13 cellular contexts compared by ENCODE assay signal in the genomic region with DNA sequence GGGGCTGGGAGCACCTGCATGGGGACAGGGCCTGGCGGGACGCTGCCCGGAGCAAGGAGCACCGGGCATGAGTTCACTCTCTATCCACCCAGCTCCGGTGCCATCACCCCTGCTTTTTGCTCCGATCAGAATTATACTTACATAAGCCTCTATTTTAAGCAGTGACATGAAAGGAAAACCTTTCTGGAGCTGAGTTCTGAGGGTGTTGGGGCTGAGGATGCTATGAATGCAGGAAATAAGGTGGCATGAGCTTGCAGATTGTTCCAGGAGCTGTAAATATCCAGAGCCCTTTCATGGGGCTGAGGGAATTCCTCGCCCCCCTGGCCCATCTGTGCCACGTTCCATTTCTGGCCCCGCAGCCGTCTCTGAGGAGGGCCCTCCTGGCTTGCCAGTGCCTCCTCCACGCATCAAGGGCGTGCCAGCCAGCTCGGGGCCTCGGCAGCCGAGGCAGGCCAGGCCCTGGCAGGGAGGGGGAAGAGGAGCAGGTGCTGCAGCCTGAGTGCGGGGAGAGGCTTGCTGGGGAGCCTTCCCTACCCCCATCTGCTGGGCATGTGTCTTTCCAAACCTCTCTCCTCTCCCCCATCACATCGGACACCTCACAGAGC.
A peak's percentile ranks its signal among the peaks of the same experiment; 100 is the strongest.
DNase-seq lines count a peak whose midpoint lies in the region; ATAC-seq, FAIRE-seq and TF ChIP-seq lines count a peak whose summit lies in the region.
"Had no signal": no experiment of that assay in that cellular context is flagged by ENCODE, and none has a peak within 500 bp of the region (broad histone marks: within the 10 kb centered on the region; RNA-seq: fewer than 3 reads in every experiment).

No MANE protein-coding gene starts in this region.

- in situ Hi-C loops in HepG2 (cut with HindIII; ENCODE audit: extremely low pct_ligation_motif_present, low pct_unique_long_range_greater_than_20kb) = no loop called here

- H3K79me2 ChIP-seq in HepG2 (ENCODE audit: insufficient read depth, low read length) = no peaks in the 10 kb centered on the region

- DNase-seq in HepG2 (ENCODE audit: low spot score) = no peak
- DNase-seq in right lobe of liver = no peak
- DNase-seq in ovary = no peak
- DNase-seq in HTR-8/SVneo (ENCODE audit: insufficient read length, low spot score) = no peak
- DNase-seq in GM10248 (ENCODE audit: extremely low spot score) = no peak
- DNase-seq: activated T-cell treated with anti-CD3 and anti-CD28 coated beads for 4 hours, GDM1, GOT3, OCI-M1 had no signal

- FAIRE-seq in HepG2 (lab: Jason Lieb, UNC) = no peak
- FAIRE-seq in HTR-8/SVneo (lab: Jason Lieb, UNC) = no peak
- FAIRE-seq: TTC549 had no signal

- TF ChIP-seq EP300 in HepG2 (IDR thresholded peaks at IDR 0.05; ENCODE audit: low read depth in 2 of 2, low read length in 2 of 2) (no peak), HepG2 (CRISPR knock-in tag; IDR thresholded peaks at IDR 0.05; ENCODE audit: borderline replicate concordance) (no peak), gastroesophageal sphincter (IDR thresholded peaks at IDR 0.05) (no peak), ovary (IDR thresholded peaks at IDR 0.05) (no peak)

- ATAC-seq in HepG2 (no peak), right lobe of liver (no peak), gastroesophageal sphincter (no peak), HG02588 (IDR thresholded peaks at IDR 0.05; ENCODE audit: unreplicated experiment) (no peak), HG02852 (IDR thresholded peaks at IDR 0.05; ENCODE audit: unreplicated experiment) (no peak)

- intact Hi-C loops in HepG2 (cut with micrococcal nuclease; ENCODE audit: unreplicated experiment) = no loop called here
- intact Hi-C loops in right lobe of liver (cut with DNase I) = no loop called here
- intact Hi-C loops in ovary (cut with DNase I) = loop anchor here in 1 of 4 donors (10.0 kb wide), 1 partner anchor 47 kb away; no protein-coding TSS in a partner anchor

- H2AFZ ChIP-seq in HepG2 (ENCODE audit: low read length) = no peak overlapping the region

- H3K4me1 ChIP-seq in HepG2 (ENCODE audit: insufficient read depth, low read length) (peaks cover 33% of the 10 kb centered on the region), right lobe of liver (no peaks in the 10 kb centered on the region), gastroesophageal sphincter (peaks cover 12 to 100% (median 60%) of the 10 kb centered on the region in 3 donors), ovary (ENCODE audit: insufficient read depth) (peaks cover 37% of the 10 kb centered on the region)

- H3K9me3 ChIP-seq in HepG2 (ENCODE audit: low read length) = no peaks in the 10 kb centered on the region
- H3K9me3 ChIP-seq in right lobe of liver = no peaks in the 10 kb centered on the region
- no peaks in the 10 kb centered on the region for H3K9me3 ChIP-seq in gastroesophageal sphincter
- H3K9me3 ChIP-seq in ovary = no peaks in the 10 kb centered on the region

- CTCF ChIA-PET in HepG2 (lab: Yijun Ruan, JAX; ENCODE audit: low intra/inter-chr PET ratio, low total read pairs) (no interaction called here), GM10248 (lab: Yijun Ruan, JAX) (interaction anchor here (0.7 to 2.8 kb wide), 2 partner anchors 11 to 316 kb away, joined by 3 to 9 read pairs; no protein-coding TSS in a partner anchor)

- TF ChIP-seq POLR2A in HepG2 (IDR thresholded peaks at IDR 0.05; ENCODE audit: insufficient read depth in 1 of 2, low read depth in 2 of 2, low read length in 2 of 2) = no peak
- TF ChIP-seq POLR2A in right lobe of liver (IDR thresholded peaks at IDR 0.05) = no peak
- no peak for TF ChIP-seq POLR2A in gastroesophageal sphincter (IDR thresholded peaks at IDR 0.05)
- TF ChIP-seq POLR2A in ovary (IDR thresholded peaks at IDR 0.05) = no peak

- no TSS peak for BruUV-seq in HepG2 (replicated peaks; lab: Mats Ljungman, UMichigan)

- peaks cover 11 to 24% of the 10 kb centered on the region in 2 experiments for H3K36me3 ChIP-seq in HepG2 (replicated peaks in 1 of 2; ENCODE audit: control insufficient read depth in 1 of 2, insufficient read depth in 2 of 2, low read length in 2 of 2)
- peaks cover 0 to 7% (median 0%) of the 10 kb centered on the region in 4 donors for H3K36me3 ChIP-seq in right lobe of liver
- H3K36me3 ChIP-seq in gastroesophageal sphincter = peaks cover 0 to 33% of the 10 kb centered on the region in 2 donors
- no peaks in the 10 kb centered on the region for H3K36me3 ChIP-seq in ovary

- no peak overlapping the region for H3K4me3 ChIP-seq in HepG2 (replicated peaks in 1 of 3; ENCODE audit: insufficient read depth in 1 of 3, low read depth in 2 of 3, low read length in 3 of 3)
- no peak overlapping the region for H3K4me3 ChIP-seq in right lobe of liver
- H3K4me3 ChIP-seq in gastroesophageal sphincter = no peak overlapping the region
- no peak overlapping the region for H3K4me3 ChIP-seq in ovary

- WGBS in HepG2 (ENCODE audit: low lambda C conversion rate) = 96% methylated on average over 17 of the region's 17 CpGs
- WGBS in right lobe of liver (ENCODE audit: insufficient coverage, low coverage, low lambda C conversion rate, missing lambda C conversion rate) = 84% methylated on average over 9 of the region's 17 CpGs
- WGBS in gastroesophageal sphincter (ENCODE audit: low coverage in 1 of 2), 2 donors = 3 to 26% methylated on average over 6 of the region's 17 CpGs
- WGBS in ovary, 3 donors = 68 to 81% (median 74%) methylated on average over 17 of the region's 17 CpGs

- TF ChIP-seq RAD21 in HepG2 (CRISPR knock-in tag; IDR thresholded peaks at IDR 0.05) = no peak

- H4K20me1 ChIP-seq in HepG2 (ENCODE audit: insufficient read depth, low read length) = no peaks in the 10 kb centered on the region

- H3K27ac ChIP-seq in HepG2 (ENCODE audit: extremely low read length, insufficient read depth, low read length) = peak overlapping the region; percentile 62
- no peak overlapping the region for H3K27ac ChIP-seq in right lobe of liver
- peak overlapping the region; percentile 83 to 97 (median 94) for H3K27ac ChIP-seq in gastroesophageal sphincter
- H3K27ac ChIP-seq in ovary = peak overlapping the region; percentile 1 to 28

- H3K4me2 ChIP-seq in HepG2 (ENCODE audit: low read depth, low read length) = no peak overlapping the region

- no peak overlapping the region for H3K9ac ChIP-seq in HepG2 (ENCODE audit: insufficient read depth, low read depth, low read length)

- no peak for TF ChIP-seq CTCF in HepG2 (CRISPR knock-in tag; IDR thresholded peaks at IDR 0.05)
- no peak for TF ChIP-seq CTCF in right lobe of liver (IDR thresholded peaks at IDR 0.05)
- no peak for TF ChIP-seq CTCF in gastroesophageal sphincter (IDR thresholded peaks at IDR 0.05)
- TF ChIP-seq CTCF in ovary (IDR thresholded peaks at IDR 0.05) = no peak
- TF ChIP-seq CTCF in GM10248 (IDR thresholded peaks at IDR 0.05; ENCODE audit: control extremely low read depth, extremely low read depth, low read depth, missing control alignments) = no peak

- H3K27me3 ChIP-seq in HepG2 (ENCODE audit: control insufficient read depth in 1 of 2, insufficient read depth in 2 of 2, low read length in 2 of 2) (no peaks in the 10 kb centered on the region), right lobe of liver (no peaks in the 10 kb centered on the region), gastroesophageal sphincter (no peaks in the 10 kb centered on the region), ovary (no peaks in the 10 kb centered on the region)

- POLR2A ChIA-PET in HepG2 (lab: Yijun Ruan, JAX) = no interaction called here
- POLR2A ChIA-PET in GM10248 (lab: Yijun Ruan, JAX) = no interaction called here

TF ChIP-seq in HepG2, 621 proteins besides CTCF, POLR2A, EP300 and RAD21:
- TF ChIP-seq IRX3 (CRISPR knock-in tag; IDR thresholded peaks at IDR 0.05; ENCODE audit: borderline replicate concordance, low read depth) (no peak), MLLT10 (CRISPR knock-in tag; IDR thresholded peaks at IDR 0.05) (no peak), CBFB (CRISPR knock-in tag; IDR thresholded peaks at IDR 0.05) (no peak), SIX1 (CRISPR knock-in tag; IDR thresholded peaks at IDR 0.05; ENCODE audit: borderline replicate concordance) (no peak), PTBP1 (IDR thresholded peaks at IDR 0.05; ENCODE audit: low read depth, low read length, poor library complexity, severe bottlenecking) (no peak)
- TF ChIP-seq, protein P1, sequence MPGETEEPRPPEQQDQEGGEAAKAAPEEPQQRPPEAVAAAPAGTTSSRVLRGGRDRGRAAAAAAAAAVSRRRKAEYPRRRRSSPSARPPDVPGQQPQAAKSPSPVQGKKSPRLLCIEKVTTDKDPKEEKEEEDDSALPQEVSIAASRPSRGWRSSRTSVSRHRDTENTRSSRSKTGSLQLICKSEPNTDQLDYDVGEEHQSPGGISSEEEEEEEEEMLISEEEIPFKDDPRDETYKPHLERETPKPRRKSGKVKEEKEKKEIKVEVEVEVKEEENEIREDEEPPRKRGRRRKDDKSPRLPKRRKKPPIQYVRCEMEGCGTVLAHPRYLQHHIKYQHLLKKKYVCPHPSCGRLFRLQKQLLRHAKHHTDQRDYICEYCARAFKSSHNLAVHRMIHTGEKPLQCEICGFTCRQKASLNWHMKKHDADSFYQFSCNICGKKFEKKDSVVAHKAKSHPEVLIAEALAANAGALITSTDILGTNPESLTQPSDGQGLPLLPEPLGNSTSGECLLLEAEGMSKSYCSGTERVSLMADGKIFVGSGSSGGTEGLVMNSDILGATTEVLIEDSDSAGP (CRISPR knock-in tag; IDR thresholded peaks at IDR 0.05; ENCODE audit: borderline replicate concordance) = 0 out of 2 replicates have a peak, but pooled peaks have one; percentile 15

Comparison
In these comparisons a context has a peak if more than half of its experiments do, and no peak if none do; other contexts are left out.
1. H3K27ac ChIP-seq: peak in HepG2 (single experiment), gastroesophageal sphincter (4 of 4) and ovary (2 of 2); none in right lobe of liver (0 of 3).